ENCODE assay signal across 8 cellular contexts in the genomic region with DNA sequence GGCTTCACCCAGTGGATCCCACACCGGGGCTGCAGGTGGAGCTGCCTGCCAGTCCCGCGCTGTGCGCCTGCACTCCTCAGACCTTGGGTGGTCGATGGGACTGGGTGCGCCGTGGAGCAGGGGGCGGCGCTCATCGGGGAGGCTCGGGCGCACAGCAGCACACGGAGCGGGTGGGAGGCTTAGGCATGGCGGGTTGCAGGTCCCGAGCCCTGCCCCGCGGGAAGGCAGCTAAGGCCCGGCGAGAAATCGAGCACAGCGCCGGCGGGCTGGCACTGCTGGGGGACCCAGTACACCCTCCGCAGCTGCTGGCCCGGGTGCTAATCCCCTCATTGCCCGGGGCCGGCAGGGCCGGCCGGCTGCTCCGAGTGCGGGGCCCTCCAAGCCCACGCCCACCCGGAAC.
A peak's percentile ranks its signal among the peaks of the same experiment; 100 is the strongest.
DNase-seq lines count a peak whose midpoint lies in the region; ATAC-seq and TF ChIP-seq lines count a peak whose summit lies in the region.
"Not testable (repeated sequence)": the region's sequence is repeated elsewhere in the genome, so short reads cannot be mapped to it uniquely, and the experiment has no call there.

No MANE protein-coding gene starts in this region.

- POLR2A ChIA-PET in naive thymus-derived CD8-positive, alpha-beta T cell (lab: Charles Lee) = interaction anchor here (1.2 to 2.1 kb wide), 4 partner anchors 9 to 329 kb away, joined by 4 to 10 read pairs (median 5); partner anchors contain the start of gene OTULIN

- not testable (repeated sequence) for H3K27ac ChIP-seq in BLaER1 treated with 17β-estradiol and CSF1 and Interleukin-3, amounts not matched to agents 10 nM and 100 nM; GM23338 (ENCODE audit: low read depth)

- peaks cover 0 to 14% (median 9%) of the 10 kb centered on the region in 11 experiments; a peak in 10 of 22 replicates for H3K9me3 ChIP-seq in BLaER1 treated with 17β-estradiol and CSF1 and Interleukin-3, amounts not matched to agents 10 nM and 100 nM (replicated peaks in 1 of 11)

- not testable (repeated sequence) for H3K79me2 ChIP-seq in GM23338 (replicated peaks; ENCODE audit: insufficient read depth)

- H3K4me3 Mint-ChIP-seq in GM23338 = peak overlapping the region; percentile 62; the same call in 2 of the 3 replicates
- peak overlapping the region; percentile 89 for H3K4me3 Mint-ChIP-seq in activated CD4-positive, alpha-beta T cell treated with anti-CD3 and anti-CD28 coated beads, Interleukin-2, amount 10 ng/mL, durations not matched to agents 24 days and 14 days
- peak overlapping the region; percentile 89 to 96 for H3K4me3 Mint-ChIP-seq in activated T-cell treated with anti-CD3 and anti-CD28 coated beads, Interleukin-2, amount 50 U/mL, for 72 hours
- H3K4me3 Mint-ChIP-seq in activated naive CD8-positive, alpha-beta T cell = peak overlapping the region; percentile 91
- peak overlapping the region; percentile 94 to 95 for H3K4me3 Mint-ChIP-seq in effector memory CD8-positive, alpha-beta T cell
- H3K4me3 Mint-ChIP-seq in naive thymus-derived CD8-positive, alpha-beta T cell = peak overlapping the region; percentile 94 to 99 (median 98)
- peak overlapping the region; percentile 89 for H3K4me3 Mint-ChIP-seq in stimulated activated naive CD8-positive, alpha-beta T cell treated with anti-CD3 and anti-CD28 coated beads, Interleukin-15, Interleukin-2, amounts not matched to agents 100 ng/mL and 50 ng/mL, for 24 hours

- H3K36me3 ChIP-seq in BLaER1 treated with 17β-estradiol and CSF1 and Interleukin-3, amounts not matched to agents 10 nM and 100 nM; GM23338 (ENCODE audit: insufficient read depth): not testable (repeated sequence)

- H2AFZ ChIP-seq in GM23338 = not testable (repeated sequence)

- not testable (repeated sequence) for H3K4me1 Mint-ChIP-seq in GM23338
- H3K4me1 Mint-ChIP-seq in activated CD4-positive, alpha-beta T cell treated with anti-CD3 and anti-CD28 coated beads, Interleukin-2, amount 10 ng/mL, durations not matched to agents 24 days and 14 days = peaks cover 15% of the 10 kb centered on the region
- peaks cover 20% of the 10 kb centered on the region for H3K4me1 Mint-ChIP-seq in activated T-cell treated with anti-CD3 and anti-CD28 coated beads, Interleukin-2, amount 50 U/mL, for 72 hours (ENCODE audit: low read depth)
- peaks cover 15% of the 10 kb centered on the region for H3K4me1 Mint-ChIP-seq in activated naive CD8-positive, alpha-beta T cell (ENCODE audit: low read depth)
- H3K4me1 Mint-ChIP-seq in effector memory CD8-positive, alpha-beta T cell (ENCODE audit: low read depth in 2 of 2) = peaks cover 12 to 14% of the 10 kb centered on the region in 2 donors
- H3K4me1 Mint-ChIP-seq in naive thymus-derived CD8-positive, alpha-beta T cell = peaks cover 0 to 46% (median 12%) of the 10 kb centered on the region in 4 donors
- H3K4me1 Mint-ChIP-seq in stimulated activated naive CD8-positive, alpha-beta T cell treated with anti-CD3 and anti-CD28 coated beads, Interleukin-15, Interleukin-2, amounts not matched to agents 100 ng/mL and 50 ng/mL, for 24 hours (ENCODE audit: low read depth) = peaks cover 31% of the 10 kb centered on the region

- H3K27ac Mint-ChIP-seq in GM23338; activated CD4-positive, alpha-beta T cell treated with anti-CD3 and anti-CD28 coated beads, Interleukin-2, amount 10 ng/mL, durations not matched to agents 24 days and 14 days; activated T-cell treated with anti-CD3 and anti-CD28 coated beads, Interleukin-2, amount 50 U/mL, for 72 hours; activated naive CD8-positive, alpha-beta T cell; stimulated activated naive CD8-positive, alpha-beta T cell treated with anti-CD3 and anti-CD28 coated beads, Interleukin-15, Interleukin-2, amounts not matched to agents 100 ng/mL and 50 ng/mL, for 24 hours: not testable (repeated sequence)
- H3K27ac Mint-ChIP-seq in effector memory CD8-positive, alpha-beta T cell = peak overlapping the region; percentile 94 to 99
- H3K27ac Mint-ChIP-seq in naive thymus-derived CD8-positive, alpha-beta T cell = peak overlapping the region in 8 of 10 donors; percentile 97 to 99 (median 98)

- peak overlapping the region in 10 of 11 experiments; percentile 77 to 94 (median 88); a peak in 14 of 22 replicates for H3K4me2 ChIP-seq in BLaER1 treated with 17β-estradiol and CSF1 and Interleukin-3, amounts not matched to agents 10 nM and 100 nM
- H3K4me2 ChIP-seq in GM23338 = not testable (repeated sequence)

- not testable (repeated sequence) for DNase-seq in GM23338 (ENCODE audit: low spot score); activated CD4-positive, alpha-beta T cell treated with anti-CD3 and anti-CD28 coated beads, Interleukin-2, amount 10 ng/mL, durations not matched to agents 24 days and 14 days; activated T-cell treated with anti-CD3 and anti-CD28 coated beads, Interleukin-2, amount 50 U/mL, for 72 hours; effector memory CD8-positive, alpha-beta T cell
- peak in 2 of 10 donors; percentile 6 to 26 for DNase-seq in naive thymus-derived CD8-positive, alpha-beta T cell

- not testable (repeated sequence) for TF ChIP-seq CTCF in GM23338 (conservative IDR thresholded peaks at IDR 0.05; ENCODE audit: low read depth in 2 of 2)

- H3K27me3 ChIP-seq in BLaER1 treated with 17β-estradiol and CSF1 and Interleukin-3, amounts not matched to agents 10 nM and 100 nM; GM23338 (ENCODE audit: insufficient read depth): not testable (repeated sequence)

- not testable (repeated sequence) for H3K9ac ChIP-seq in BLaER1 treated with 17β-estradiol and CSF1 and Interleukin-3, amounts not matched to agents 10 nM and 100 nM

- intact Hi-C loops in activated CD4-positive, alpha-beta T cell treated with anti-CD3 and anti-CD28 coated beads, Interleukin-2, amount 10 ng/mL, durations not matched to agents 24 days and 14 days (cut with micrococcal nuclease) = loop anchor here (2.0 kb wide), 2 partner anchors 121 to 185 kb away; no protein-coding TSS in a partner anchor

- not testable (repeated sequence) for H3K4me3 ChIP-seq in BLaER1 treated with 17β-estradiol and CSF1 and Interleukin-3, amounts not matched to agents 10 nM and 100 nM; GM23338

- not testable (repeated sequence) for H3K36me3 Mint-ChIP-seq in GM23338 (ENCODE audit: low read depth); activated CD4-positive, alpha-beta T cell treated with anti-CD3 and anti-CD28 coated beads, Interleukin-2, amount 10 ng/mL, durations not matched to agents 24 days and 14 days (ENCODE audit: low read depth); activated T-cell treated with anti-CD3 and anti-CD28 coated beads, Interleukin-2, amount 50 U/mL, for 72 hours (ENCODE audit: insufficient read depth in 2 of 2); activated naive CD8-positive, alpha-beta T cell; effector memory CD8-positive, alpha-beta T cell (ENCODE audit: insufficient read depth); naive thymus-derived CD8-positive, alpha-beta T cell; stimulated activated naive CD8-positive, alpha-beta T cell treated with anti-CD3 and anti-CD28 coated beads, Interleukin-15, Interleukin-2, amounts not matched to agents 100 ng/mL and 50 ng/mL, for 24 hours (ENCODE audit: low read depth)

- H3K9me3 Mint-ChIP-seq in GM23338 = peaks cover 12% of the 10 kb centered on the region
- not testable (repeated sequence) for H3K9me3 Mint-ChIP-seq in activated CD4-positive, alpha-beta T cell treated with anti-CD3 and anti-CD28 coated beads, Interleukin-2, amount 10 ng/mL, durations not matched to agents 24 days and 14 days; activated T-cell treated with anti-CD3 and anti-CD28 coated beads, Interleukin-2, amount 50 U/mL, for 72 hours; activated naive CD8-positive, alpha-beta T cell (ENCODE audit: low read depth); effector memory CD8-positive, alpha-beta T cell; stimulated activated naive CD8-positive, alpha-beta T cell treated with anti-CD3 and anti-CD28 coated beads, Interleukin-15, Interleukin-2, amounts not matched to agents 100 ng/mL and 50 ng/mL, for 24 hours
- H3K9me3 Mint-ChIP-seq in naive thymus-derived CD8-positive, alpha-beta T cell = peaks cover 0 to 14% (median 6%) of the 10 kb centered on the region in 9 donors

- H3F3A ChIP-seq in GM23338 (replicated peaks; ENCODE audit: low read depth) = not testable (repeated sequence)

- H4K20me1 ChIP-seq in BLaER1 treated with 17β-estradiol and CSF1 and Interleukin-3, amounts not matched to agents 10 nM and 100 nM; GM23338 (replicated peaks; ENCODE audit: insufficient read depth): not testable (repeated sequence)

- H3K9me2 ChIP-seq in GM23338 (ENCODE audit: insufficient read depth) = not testable (repeated sequence)

- H3K27me3 Mint-ChIP-seq in GM23338 (ENCODE audit: insufficient read depth, low read depth, poor library complexity); activated CD4-positive, alpha-beta T cell treated with anti-CD3 and anti-CD28 coated beads, Interleukin-2, amount 10 ng/mL, durations not matched to agents 24 days and 14 days; activated T-cell treated with anti-CD3 and anti-CD28 coated beads, Interleukin-2, amount 50 U/mL, for 72 hours (ENCODE audit: low read depth); activated naive CD8-positive, alpha-beta T cell; naive thymus-derived CD8-positive, alpha-beta T cell; stimulated activated naive CD8-positive, alpha-beta T cell treated with anti-CD3 and anti-CD28 coated beads, Interleukin-15, Interleukin-2, amounts not matched to agents 100 ng/mL and 50 ng/mL, for 24 hours: not testable (repeated sequence)
- peaks cover 6 to 15% of the 10 kb centered on the region in 2 donors for H3K27me3 Mint-ChIP-seq in effector memory CD8-positive, alpha-beta T cell

- H3K4me1 ChIP-seq in BLaER1 treated with 17β-estradiol and CSF1 and Interleukin-3, amounts not matched to agents 10 nM and 100 nM = peaks cover 7 to 60% (median 32%) of the 10 kb centered on the region in 10 experiments; a peak in 17 of 20 replicates
- H3K4me1 ChIP-seq in GM23338 (ENCODE audit: insufficient read depth) = not testable (repeated sequence)

- ATAC-seq in GM23338; activated T-cell treated with anti-CD3 and anti-CD28 coated beads, Interleukin-2, amount 50 U/mL, for 72 hours (replicated peaks in 1 of 2); effector memory CD8-positive, alpha-beta T cell (replicated peaks); naive thymus-derived CD8-positive, alpha-beta T cell: not testable (repeated sequence)
